In genomic region chr1:906532-907420, GRCh38 we compare ENCODE assay signal across 8 cellular contexts. TPM values are rescaled to one million over a fixed set of nuclear protein-coding genes. Genes with fewer than 3 reads are reported as not detected.
DNase-seq lines count a peak whose midpoint lies in the region; ATAC-seq and TF ChIP-seq lines count a peak whose summit lies in the region.

No MANE protein-coding gene starts in this region.

- H3K27me3 Mint-ChIP-seq in activated CD8-positive, alpha-beta T cell treated with anti-CD3 and anti-CD28 coated beads, Interleukin-2, amount 10 ng/mL, durations not matched to agents 7 days and 5 days (ENCODE audit: low read depth): peaks cover 45% of the 10 kb centered on the region
- peaks cover 23% of the 10 kb centered on the region for H3K27me3 Mint-ChIP-seq in type B pancreatic cell

- H3K27ac Mint-ChIP-seq in activated CD8-positive, alpha-beta T cell treated with anti-CD3 and anti-CD28 coated beads, Interleukin-2, amount 10 ng/mL, durations not matched to agents 7 days and 5 days: no peak overlapping the region
- peak overlapping the region; percentile 36 for H3K27ac Mint-ChIP-seq in type B pancreatic cell

- no peaks in the 10 kb centered on the region for H3K36me3 Mint-ChIP-seq in activated CD8-positive, alpha-beta T cell treated with anti-CD3 and anti-CD28 coated beads, Interleukin-2, amount 10 ng/mL, durations not matched to agents 7 days and 5 days (ENCODE audit: low read depth)
- peaks cover 4% of the 10 kb centered on the region for H3K36me3 Mint-ChIP-seq in type B pancreatic cell

- no peak overlapping the region for H3K4me3 ChIP-seq in AG10803 (ENCODE audit: low read length)

- CTCF ChIA-PET in activated CD8-positive, alpha-beta T cell treated with anti-CD3 and anti-CD28 coated beads, Interleukin-2, amount 10 ng/mL, durations not matched to agents 7 days and 5 days (lab: Charles Lee): interaction anchor here (1.0 to 2.8 kb wide), 6 partner anchors 9 to 107 kb away, joined by 3 to 8 read pairs (median 4); partner anchors contain the start of gene ISG15

- no peak overlapping the region for H3K4me3 Mint-ChIP-seq in activated CD8-positive, alpha-beta T cell treated with anti-CD3 and anti-CD28 coated beads, Interleukin-2, amount 10 ng/mL, durations not matched to agents 7 days and 5 days
- H3K4me3 Mint-ChIP-seq in type B pancreatic cell: peak overlapping the region; percentile 68

- ATAC-seq in activated CD8-positive, alpha-beta T cell treated with anti-CD3 and anti-CD28 coated beads, Interleukin-2, amount 10 ng/mL, durations not matched to agents 7 days and 5 days: peak; percentile 31

- peak; percentile 43 for DNase-seq in AG10803 (ENCODE audit: low read depth)
- DNase-seq in HK-2 (ENCODE audit: unreplicated experiment): peak; percentile 80
- peak; percentile 43 for DNase-seq in activated CD8-positive, alpha-beta T cell treated with anti-CD3 and anti-CD28 coated beads, Interleukin-2, amount 10 ng/mL, durations not matched to agents 7 days and 5 days
- peak; percentile 43 for DNase-seq in iPS-NIHi11 (ENCODE audit: low spot score)
- DNase-seq in type B pancreatic cell (ENCODE audit: extremely low spot score, unreplicated experiment): peak; percentile 65
- no peak for DNase-seq in nucleus accumbens (lab: John Stamatoyannopoulos, UW)
- no peak for DNase-seq in NCI-H1436 treated with DMSO at 0.1 percent for 48 hours (lab: John Stamatoyannopoulos, UW)
- DNase-seq in cortex of kidney (lab: John Stamatoyannopoulos, UW): no peak

- no peak for TF ChIP-seq CTCF in AG10803 (conservative IDR thresholded peaks at IDR 0.05; ENCODE audit: low read length)
- no peak for TF ChIP-seq CTCF in type B pancreatic cell (conservative IDR thresholded peaks at IDR 0.05)

- peaks cover 18% of the 10 kb centered on the region for H3K4me1 Mint-ChIP-seq in activated CD8-positive, alpha-beta T cell treated with anti-CD3 and anti-CD28 coated beads, Interleukin-2, amount 10 ng/mL, durations not matched to agents 7 days and 5 days (ENCODE audit: low read depth)
- peaks cover 16% of the 10 kb centered on the region for H3K4me1 Mint-ChIP-seq in type B pancreatic cell (ENCODE audit: unreplicated experiment)

- POLR2A ChIA-PET in activated CD8-positive, alpha-beta T cell treated with anti-CD3 and anti-CD28 coated beads, Interleukin-2, amount 10 ng/mL, durations not matched to agents 7 days and 5 days (lab: Charles Lee): no interaction called here

- no peaks in the 10 kb centered on the region for H3K9me3 Mint-ChIP-seq in activated CD8-positive, alpha-beta T cell treated with anti-CD3 and anti-CD28 coated beads, Interleukin-2, amount 10 ng/mL, durations not matched to agents 7 days and 5 days (ENCODE audit: insufficient read depth)
- H3K9me3 Mint-ChIP-seq in type B pancreatic cell: no peaks in the 10 kb centered on the region

RNA-seq across cellular contexts. Expression of gene SAMD11, which starts 16.9 kb away (rescaled TPM):
- total RNA-seq in activated CD8-positive, alpha-beta T cell treated with anti-CD3 and anti-CD28 coated beads, Interleukin-2, amount 10 ng/mL, durations not matched to agents 7 days and 5 days: not detected
- 13.1 and 50.5 TPM in 2 replicates for total RNA-seq in type B pancreatic cell (ENCODE audit: low replicate concordance)

RNA-seq across cellular contexts. Expression of gene NOC2L, which starts 52.3 kb away (rescaled TPM):
- 10 to 100 TPM; 61.7 to 68.7 TPM for total RNA-seq in activated CD8-positive, alpha-beta T cell treated with anti-CD3 and anti-CD28 coated beads, Interleukin-2, amount 10 ng/mL, durations not matched to agents 7 days and 5 days
- total RNA-seq in type B pancreatic cell (ENCODE audit: low replicate concordance): 75.1 and 87.2 TPM in 2 replicates

RNA-seq across cellular contexts. Expression of gene KLHL17, which starts 53.6 kb away (rescaled TPM):
- 10 to 100 TPM; 24.4 to 27.7 TPM for total RNA-seq in activated CD8-positive, alpha-beta T cell treated with anti-CD3 and anti-CD28 coated beads, Interleukin-2, amount 10 ng/mL, durations not matched to agents 7 days and 5 days
- total RNA-seq in type B pancreatic cell (ENCODE audit: low replicate concordance): 31.5 and 42.2 TPM in 2 replicates

RNA-seq across cellular contexts. Expression of gene PLEKHN1, which starts 59.5 kb away (rescaled TPM):
- total RNA-seq in activated CD8-positive, alpha-beta T cell treated with anti-CD3 and anti-CD28 coated beads, Interleukin-2, amount 10 ng/mL, durations not matched to agents 7 days and 5 days: 1 to 10 TPM; 1.7 to 2.2 TPM
- 6.4 and 16.7 TPM in 2 replicates for total RNA-seq in type B pancreatic cell (ENCODE audit: low replicate concordance)

Comparison
In these comparisons a context has a peak if more than half of its experiments do, and no peak if none do; other contexts are left out.
1. DNase-seq: peak in AG10803 (single experiment), HK-2 (single experiment), activated CD8-positive, alpha-beta T cell treated with anti-CD3 and anti-CD28 coated beads, Interleukin-2, amount 10 ng/mL, durations not matched to agents 7 days and 5 days (single experiment), iPS-NIHi11 (single experiment) and type B pancreatic cell (single experiment); none in nucleus accumbens (0 of 56), NCI-H1436 treated with DMSO at 0.1 percent for 48 hours (single experiment) and cortex of kidney (single experiment).
2. RNA of gene SAMD11, which starts 16.9 kb away (total RNA-seq): 13.1 to 50.5 TPM in type B pancreatic cell; not detected in activated CD8-positive, alpha-beta T cell treated with anti-CD3 and anti-CD28 coated beads, Interleukin-2, amount 10 ng/mL, durations not matched to agents 7 days and 5 days; every median in the first group is over 10 times any median in the second.